Comparison of ENCODE assay signal across 9 cellular contexts in the genomic region with DNA sequence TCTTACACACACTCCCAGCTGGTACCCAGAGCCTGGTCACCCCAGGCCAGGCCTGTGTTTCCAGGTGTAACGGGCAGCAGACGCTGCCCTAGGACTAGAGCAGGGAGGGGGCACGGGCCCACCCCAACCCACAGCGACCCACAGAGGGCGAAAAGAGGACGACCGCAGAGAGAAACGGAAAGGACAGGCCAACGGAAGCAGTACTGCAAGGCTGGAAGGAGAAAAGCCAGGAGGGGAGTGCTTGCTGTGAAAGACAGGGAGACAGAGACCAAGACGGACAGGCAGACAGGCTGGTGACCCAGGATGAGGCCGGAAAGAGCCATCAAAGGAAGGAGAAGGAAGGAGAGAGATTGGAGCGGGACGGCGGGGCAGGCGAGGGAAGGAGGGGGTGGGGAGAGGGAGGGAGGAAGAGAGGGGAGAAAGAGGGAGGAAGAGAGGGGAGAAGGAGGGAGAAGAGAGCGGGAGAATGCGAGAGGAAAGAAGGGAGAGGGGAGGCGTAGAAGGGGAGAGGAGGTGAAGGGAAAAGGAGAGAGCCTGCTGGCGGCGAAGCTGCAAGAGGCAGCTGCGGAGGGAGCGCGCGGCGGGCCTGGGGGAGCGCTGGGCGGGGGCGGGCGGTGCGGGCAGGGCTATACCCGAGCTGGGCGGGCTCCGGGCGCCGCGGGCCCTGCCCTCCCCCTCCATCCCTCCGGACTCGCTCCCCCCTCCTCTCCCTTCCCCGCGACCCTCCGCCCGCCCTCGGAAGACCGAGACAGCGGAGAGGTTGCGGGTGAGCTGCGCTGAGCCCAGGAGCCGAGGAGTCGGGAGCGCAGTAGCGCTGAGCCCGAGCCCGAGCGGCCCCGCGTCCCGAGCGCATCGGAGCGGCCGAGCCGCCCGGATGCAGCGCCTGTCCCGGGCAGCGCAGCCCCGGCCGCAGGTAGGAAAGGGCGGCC. TPM values are rescaled to one million over a fixed set of nuclear protein-coding genes. Genes with fewer than 3 reads are reported as not detected.
DNase-seq lines count a peak whose midpoint lies in the region; ATAC-seq and TF ChIP-seq lines count a peak whose summit lies in the region.
"Had no signal": no experiment of that assay in that cellular context is flagged by ENCODE, and none has a peak within 500 bp of the region (broad histone marks: within the 10 kb centered on the region; RNA-seq: fewer than 3 reads in every experiment).

A gene (plus strand): TSS at position 732 of the 929 bp plus-strand sequence. CDS start 24,464 bp downstream, outside the sequence.

- H3K27me3 ChIP-seq in fibroblast of lung (ENCODE audit: control insufficient read depth, insufficient read depth, low read length) (peaks cover 46% of the 10 kb centered on the region), neural cell (ENCODE audit: insufficient read depth, low read depth, low read length) (peaks cover 16% of the 10 kb centered on the region)

- TF ChIP-seq RAD21 in neural cell (conservative IDR thresholded peaks at IDR 0.05), result peak; percentile 71

- TF ChIP-seq EP300 in neural cell (conservative IDR thresholded peaks at IDR 0.05; ENCODE audit: poor library complexity, severe bottlenecking), result no peak

- no peaks in the 10 kb centered on the region for H3K9me2 ChIP-seq in neural cell (ENCODE audit: insufficient read depth, low read length)

- no peak within 1 kb of the TSS for H3K27ac ChIP-seq in fibroblast of lung (ENCODE audit: insufficient read depth, low read length)
- peak within 1 kb of the TSS; percentile 94 for H3K27ac ChIP-seq in neural cell (ENCODE audit: low read length)

- H3K79me2 ChIP-seq in fibroblast of lung (ENCODE audit: control insufficient read depth, insufficient read depth, low read length), result no peaks in the 10 kb centered on the region
- peaks cover 22% of the 10 kb centered on the region for H3K79me2 ChIP-seq in neural cell (replicated peaks; ENCODE audit: insufficient read depth, low read length)

- H3K9me3 ChIP-seq in fibroblast of lung (ENCODE audit: control insufficient read depth, insufficient read depth, low read depth, low read length) (no peaks in the 10 kb centered on the region), neural cell (ENCODE audit: low read length) (no peaks in the 10 kb centered on the region)

- H3K9ac ChIP-seq in fibroblast of lung (ENCODE audit: insufficient read depth, low read length) (no peak within 1 kb of the TSS), neural cell (ENCODE audit: low read length) (peak within 1 kb of the TSS; percentile 90)

- H3K4me1 ChIP-seq in fibroblast of lung (ENCODE audit: control insufficient read depth, extremely low read depth, insufficient read depth, low read length), result no peaks in the 10 kb centered on the region

- H2AFZ ChIP-seq in fibroblast of lung (ENCODE audit: low read length), result no peak within 1 kb of the TSS
- H2AFZ ChIP-seq in neural cell (ENCODE audit: low read depth, low read length), result peak within 1 kb of the TSS; percentile 91

- ATAC-seq in HG03354 (IDR thresholded peaks at IDR 0.05; ENCODE audit: poor library complexity, severe bottlenecking, unreplicated experiment) (no peak), GM19035 (IDR thresholded peaks at IDR 0.05; ENCODE audit: unreplicated experiment) (no peak)

- H3F3A ChIP-seq in neural cell (ENCODE audit: insufficient read depth, low read length, poor library complexity, severe bottlenecking), result no peaks in the 10 kb centered on the region

- peak within 1 kb of the TSS; percentile 5 for H3K4me2 ChIP-seq in fibroblast of lung (ENCODE audit: extremely low read depth, insufficient read depth, low read length)
- peak within 1 kb of the TSS; percentile 86 for H3K4me2 ChIP-seq in neural cell (ENCODE audit: low read length)

- no peak for TF ChIP-seq CTCF in AG09309 (IDR thresholded peaks at IDR 0.05; ENCODE audit: control insufficient read depth, insufficient read depth, low read depth, low read length, missing control alignments)
- no peak for TF ChIP-seq CTCF in fibroblast of lung (conservative IDR thresholded peaks at IDR 0.05 in 1 of 2, IDR thresholded peaks at IDR 0.05 in 1 of 2; ENCODE audit: low read depth in 1 of 2, low read length in 2 of 2)
- peak; percentile 80 for TF ChIP-seq CTCF in neural cell (IDR thresholded peaks at IDR 0.05; ENCODE audit: poor library complexity, severe bottlenecking)

- no peaks in the 10 kb centered on the region for H3K36me3 ChIP-seq in fibroblast of lung (ENCODE audit: control insufficient read depth, insufficient read depth, low read length)
- no peaks in the 10 kb centered on the region for H3K36me3 ChIP-seq in neural cell (ENCODE audit: insufficient read depth, low read length)

- H3K4me3 ChIP-seq in AG09309 (ENCODE audit: control insufficient read depth, low read depth, low read length) (peak within 1 kb of the TSS; percentile 3), fibroblast of lung (replicated peaks in 1 of 4; ENCODE audit: control extremely low read depth in 1 of 4, insufficient read depth in 1 of 4, low read depth in 3 of 4, low read length in 4 of 4) (peak within 1 kb of the TSS in 1 of 4 experiments; percentile 18), neural cell (ENCODE audit: low read length) (peak within 1 kb of the TSS; percentile 76)

- H4K20me1 ChIP-seq in fibroblast of lung (ENCODE audit: control insufficient read depth, extremely low read depth, insufficient read depth, low read length), result no peaks in the 10 kb centered on the region
- no peaks in the 10 kb centered on the region for H4K20me1 ChIP-seq in neural cell (ENCODE audit: insufficient read depth)

- DNase-seq in AG09309 (ENCODE audit: low read depth) (no peak), NCI-H524 treated with DMSO at 0.1 percent for 48 hours (lab: John Stamatoyannopoulos, UW) (peak; percentile 16), fibroblast of lung (ENCODE audit: low read depth in 2 of 2) (peak; percentile 3), RPMI8226 (no peak), NCI-H1436 treated with DMSO at 0.1 percent for 48 hours (lab: John Stamatoyannopoulos, UW) (no peak)
- DNase-seq: T1000 had no signal

TF ChIP-seq in neural cell, 6 proteins besides CTCF, POLR2A, EP300 and RAD21:
- TF ChIP-seq, protein P1, sequence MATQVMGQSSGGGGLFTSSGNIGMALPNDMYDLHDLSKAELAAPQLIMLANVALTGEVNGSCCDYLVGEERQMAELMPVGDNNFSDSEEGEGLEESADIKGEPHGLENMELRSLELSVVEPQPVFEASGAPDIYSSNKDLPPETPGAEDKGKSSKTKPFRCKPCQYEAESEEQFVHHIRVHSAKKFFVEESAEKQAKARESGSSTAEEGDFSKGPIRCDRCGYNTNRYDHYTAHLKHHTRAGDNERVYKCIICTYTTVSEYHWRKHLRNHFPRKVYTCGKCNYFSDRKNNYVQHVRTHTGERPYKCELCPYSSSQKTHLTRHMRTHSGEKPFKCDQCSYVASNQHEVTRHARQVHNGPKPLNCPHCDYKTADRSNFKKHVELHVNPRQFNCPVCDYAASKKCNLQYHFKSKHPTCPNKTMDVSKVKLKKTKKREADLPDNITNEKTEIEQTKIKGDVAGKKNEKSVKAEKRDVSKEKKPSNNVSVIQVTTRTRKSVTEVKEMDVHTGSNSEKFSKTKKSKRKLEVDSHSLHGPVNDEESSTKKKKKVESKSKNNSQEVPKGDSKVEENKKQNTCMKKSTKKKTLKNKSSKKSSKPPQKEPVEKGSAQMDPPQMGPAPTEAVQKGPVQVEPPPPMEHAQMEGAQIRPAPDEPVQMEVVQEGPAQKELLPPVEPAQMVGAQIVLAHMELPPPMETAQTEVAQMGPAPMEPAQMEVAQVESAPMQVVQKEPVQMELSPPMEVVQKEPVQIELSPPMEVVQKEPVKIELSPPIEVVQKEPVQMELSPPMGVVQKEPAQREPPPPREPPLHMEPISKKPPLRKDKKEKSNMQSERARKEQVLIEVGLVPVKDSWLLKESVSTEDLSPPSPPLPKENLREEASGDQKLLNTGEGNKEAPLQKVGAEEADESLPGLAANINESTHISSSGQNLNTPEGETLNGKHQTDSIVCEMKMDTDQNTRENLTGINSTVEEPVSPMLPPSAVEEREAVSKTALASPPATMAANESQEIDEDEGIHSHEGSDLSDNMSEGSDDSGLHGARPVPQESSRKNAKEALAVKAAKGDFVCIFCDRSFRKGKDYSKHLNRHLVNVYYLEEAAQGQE (IDR thresholded peaks at IDR 0.05; ENCODE audit: borderline replicate concordance), result peak; percentile 39
- peak; percentile 82 for TF ChIP-seq POLR2AphosphoS5 (IDR thresholded peaks at IDR 0.05)
- no peak for TF ChIP-seq MXI1 (conservative IDR thresholded peaks at IDR 0.05; ENCODE audit: poor library complexity, severe bottlenecking)
- peak; percentile 71 for TF ChIP-seq SMC3 (conservative IDR thresholded peaks at IDR 0.05; ENCODE audit: poor library complexity)
- no peak for TF ChIP-seq EZH2 (IDR thresholded peaks at IDR 0.05; ENCODE audit: borderline replicate concordance, insufficient read depth, low read length, poor library complexity, severe bottlenecking)
- no peak for TF ChIP-seq TAF1 (IDR thresholded peaks at IDR 0.05; ENCODE audit: low read depth)

RNA-seq across cellular contexts. Expression of the gene that starts here (rescaled TPM):
- not detected in 2 replicates for total RNA-seq in fibroblast of lung
- polyA plus RNA-seq in fibroblast of lung (not detected in 2 replicates), neural cell (43.2 and 52.0 TPM in 2 replicates)
- polyA plus RNA-seq in fibroblast of lung (2012), result not detected in 2 replicates
- polyA minus RNA-seq in fibroblast of lung (ENCODE audit: low replicate concordance) (not detected in 2 replicates), neural cell (61.6 and 66.3 TPM in 2 replicates)

Comparison
In these comparisons a context has a peak if more than half of its experiments do, and no peak if none do; other contexts are left out.
1. RNA of the gene that starts here (polyA plus RNA-seq): 43.2 to 52.0 TPM in neural cell; not detected in fibroblast of lung; every median in the first group is over 10 times any median in the second.
2. Peak in DNase-seq and H3K4me2 ChIP-seq in fibroblast of lung; RNA of the gene not detected or under 1 TPM.